In the genomic region with DNA sequence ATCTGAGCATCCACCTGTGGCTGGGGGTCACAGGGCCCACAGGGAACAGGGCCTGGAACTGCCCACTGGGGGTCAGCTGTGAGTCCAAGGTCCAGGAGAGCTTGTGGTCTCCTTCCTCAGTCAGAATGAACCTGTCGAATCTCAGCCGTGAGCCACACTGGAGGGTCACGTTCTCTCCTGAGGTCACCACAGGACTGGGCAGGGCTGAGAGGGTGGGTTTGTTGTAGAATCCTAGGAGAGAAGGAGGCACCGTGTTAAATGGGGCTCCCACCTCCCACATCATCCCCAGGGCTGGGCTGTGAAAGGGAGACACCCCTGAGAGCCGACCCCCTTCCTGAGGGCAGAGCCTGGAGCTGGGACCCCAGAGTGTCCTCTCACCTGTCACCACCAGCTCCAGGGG, we compare ENCODE assay signal across 27 cellular contexts. TPM values are rescaled to one million over a fixed set of nuclear protein-coding genes. Genes with fewer than 3 reads are reported as not detected.
"Had no signal": no experiment of that assay in that cellular context is flagged by ENCODE, and none has a peak within 500 bp of the region (broad histone marks: within the 10 kb centered on the region; RNA-seq: fewer than 3 reads in every experiment).

No MANE protein-coding gene starts in this region.

- H3K27me3 ChIP-seq: brain microvascular endothelial cell, Peyer's patch had no signal

- DNase-seq: activated CD4-positive, alpha-beta T cell treated with anti-CD3 and anti-CD28 coated beads for 48 hours; activated CD4-positive, alpha-beta T cell treated with anti-CD3 and anti-CD28 coated beads, Interleukin-2, amount 50 U/mL, for 4 hours; activated CD4-positive, CD25-positive, alpha-beta regulatory T cell treated with anti-CD3 and anti-CD28 coated beads, Interleukin-2, amount 50 U/mL, for 72 hours; activated CD8-positive, alpha-beta T cell treated with anti-CD3 and anti-CD28 coated beads, Interleukin-2, amount 10 ng/mL, durations not matched to agents 7 days and 5 days; activated gamma-delta T cell treated with Interleukin-2 at 50 U/mL for 16 hours; activated naive CD4-positive, alpha-beta T cell treated with anti-CD3 and anti-CD28 coated beads, Interleukin-2, amount 10 ng/mL, durations not matched to agents 7 days and 5 days; activated naive CD8-positive, alpha-beta T cell treated with anti-CD3 and anti-CD28 coated beads for 36 hours; activated T-cell treated with anti-CD3 and anti-CD28 coated beads, Interleukin-2, amount 50 U/mL, for 72 hours; brain microvascular endothelial cell; MG63; NCI-H1105; NCI-H1436; NCI-H1694 treated with DMSO at 0.1 percent for 48 hours; NCI-H2029 treated with DMSO at 0.1 percent for 48 hours; NCI-H345; NCI-H510A treated with DMSO at 0.1 percent for 48 hours; NCI-H69; NK-92 treated with Interleukin-12 subunit alpha and Interleukin-12 subunit beta, amount 100 ng/mL, for 24 hours; Peyer's patch; Right ventricle myocardium superior; SJCRH30; SK-N-SH; SW 1271 had no signal

- H3K27ac Mint-ChIP-seq: activated CD8-positive, alpha-beta T cell treated with anti-CD3 and anti-CD28 coated beads, Interleukin-2, amount 10 ng/mL, durations not matched to agents 7 days and 5 days; activated naive CD4-positive, alpha-beta T cell treated with anti-CD3 and anti-CD28 coated beads, Interleukin-2, amount 10 ng/mL, durations not matched to agents 7 days and 5 days; activated naive CD8-positive, alpha-beta T cell treated with anti-CD3 and anti-CD28 coated beads for 36 hours; activated T-cell treated with anti-CD3 and anti-CD28 coated beads, Interleukin-2, amount 50 U/mL, for 72 hours; activated T-helper 2 cell treated with anti-CD3 and anti-CD28 coated beads, Interferon-gamma antibody, Interleukin-2, Interleukin-4, amounts not matched to agents 10 μg/mL and 5 μg/mL and 100 μg/mL, durations not matched to agents 14 hours and 24 hours and 36 hours; T-helper 1 cell treated with Interleukin-12 subunit alpha and Interleukin-12 subunit beta and Interleukin-4 antibody, amounts not matched to agents 30 μg/mL and 1 μg/mL, for 36 hours had no signal

- H3K4me3 Mint-ChIP-seq: activated CD8-positive, alpha-beta T cell treated with anti-CD3 and anti-CD28 coated beads, Interleukin-2, amount 10 ng/mL, durations not matched to agents 7 days and 5 days; activated naive CD4-positive, alpha-beta T cell treated with anti-CD3 and anti-CD28 coated beads, Interleukin-2, amount 10 ng/mL, durations not matched to agents 7 days and 5 days; activated naive CD8-positive, alpha-beta T cell treated with anti-CD3 and anti-CD28 coated beads for 36 hours; activated T-cell treated with anti-CD3 and anti-CD28 coated beads, Interleukin-2, amount 50 U/mL, for 72 hours; T-helper 1 cell treated with Interleukin-12 subunit alpha and Interleukin-12 subunit beta and Interleukin-4 antibody, amounts not matched to agents 30 μg/mL and 1 μg/mL, for 36 hours had no signal

- H3K4me1 ChIP-seq: Peyer's patch, SJCRH30 had no signal

- H3K36me3 Mint-ChIP-seq: activated naive CD4-positive, alpha-beta T cell treated with anti-CD3 and anti-CD28 coated beads, Interleukin-2, amount 10 ng/mL, durations not matched to agents 7 days and 5 days; activated naive CD8-positive, alpha-beta T cell treated with anti-CD3 and anti-CD28 coated beads for 36 hours had no signal

- H3K4me1 Mint-ChIP-seq: activated naive CD4-positive, alpha-beta T cell treated with anti-CD3 and anti-CD28 coated beads, Interleukin-2, amount 10 ng/mL, durations not matched to agents 7 days and 5 days; activated naive CD8-positive, alpha-beta T cell treated with anti-CD3 and anti-CD28 coated beads for 36 hours had no signal

- H3K36me3 ChIP-seq: brain microvascular endothelial cell, MG63, Peyer's patch, SJCRH30 had no signal

- H3K9me3 ChIP-seq: MG63, Peyer's patch, SJCRH30, SK-N-SH had no signal

- H3K27ac ChIP-seq: brain microvascular endothelial cell, Peyer's patch, RWPE1, SJCRH30 had no signal

- H3K4me3 ChIP-seq: MG63, Peyer's patch, SJCRH30 had no signal

- H3K9me2 ChIP-seq: SK-N-SH had no signal

- ATAC-seq: activated CD8-positive, alpha-beta T cell treated with anti-CD3 and anti-CD28 coated beads, Interleukin-2, amount 10 ng/mL, durations not matched to agents 7 days and 5 days; activated T-cell treated with anti-CD3 and anti-CD28 coated beads, Interleukin-2, amount 50 U/mL, for 72 hours had no signal

- H3K9me3 Mint-ChIP-seq: activated naive CD4-positive, alpha-beta T cell treated with anti-CD3 and anti-CD28 coated beads, Interleukin-2, amount 10 ng/mL, durations not matched to agents 7 days and 5 days; activated naive CD8-positive, alpha-beta T cell treated with anti-CD3 and anti-CD28 coated beads for 36 hours; activated T-cell treated with anti-CD3 and anti-CD28 coated beads, Interleukin-2, amount 50 U/mL, for 72 hours; activated T-helper 2 cell treated with anti-CD3 and anti-CD28 coated beads, Interferon-gamma antibody, Interleukin-2, Interleukin-4, amounts not matched to agents 10 μg/mL and 5 μg/mL and 100 μg/mL, durations not matched to agents 14 hours and 24 hours and 36 hours; T-helper 1 cell treated with Interleukin-12 subunit alpha and Interleukin-12 subunit beta and Interleukin-4 antibody, amounts not matched to agents 30 μg/mL and 1 μg/mL, for 36 hours had no signal

- H3K4me2 ChIP-seq: SK-N-SH had no signal

RNA-seq across cellular contexts. Expression of a gene that starts 1.5 kb away (rescaled TPM):
- total RNA-seq: activated CD8-positive, alpha-beta T cell treated with anti-CD3 and anti-CD28 coated beads, Interleukin-2, amount 10 ng/mL, durations not matched to agents 7 days and 5 days; activated naive CD8-positive, alpha-beta T cell treated with anti-CD3 and anti-CD28 coated beads for 36 hours; activated T-cell treated with anti-CD3 and anti-CD28 coated beads, Interleukin-2, amount 50 U/mL, for 72 hours; activated T-helper 2 cell treated with anti-CD3 and anti-CD28 coated beads, Interferon-gamma antibody, Interleukin-2, Interleukin-4, amounts not matched to agents 10 μg/mL and 5 μg/mL and 100 μg/mL, durations not matched to agents 14 hours and 24 hours and 36 hours; SJCRH30 had no signal
- polyA plus RNA-seq: SK-N-SH had no signal

RNA-seq across cellular contexts. Expression of a gene that starts 27.5 kb away (rescaled TPM):
- total RNA-seq: activated CD8-positive, alpha-beta T cell treated with anti-CD3 and anti-CD28 coated beads, Interleukin-2, amount 10 ng/mL, durations not matched to agents 7 days and 5 days; activated T-cell treated with anti-CD3 and anti-CD28 coated beads, Interleukin-2, amount 50 U/mL, for 72 hours; activated T-helper 2 cell treated with anti-CD3 and anti-CD28 coated beads, Interferon-gamma antibody, Interleukin-2, Interleukin-4, amounts not matched to agents 10 μg/mL and 5 μg/mL and 100 μg/mL, durations not matched to agents 14 hours and 24 hours and 36 hours; cardiac septum; Peyer's patch; Right ventricle myocardium superior; SJCRH30 had no signal
- polyA plus RNA-seq: SK-N-SH had no signal

RNA-seq across cellular contexts. Expression of a gene that starts 30.6 kb away (rescaled TPM):
- total RNA-seq: activated CD8-positive, alpha-beta T cell treated with anti-CD3 and anti-CD28 coated beads, Interleukin-2, amount 10 ng/mL, durations not matched to agents 7 days and 5 days; activated naive CD8-positive, alpha-beta T cell treated with anti-CD3 and anti-CD28 coated beads for 36 hours; activated T-cell treated with anti-CD3 and anti-CD28 coated beads, Interleukin-2, amount 50 U/mL, for 72 hours; activated T-helper 2 cell treated with anti-CD3 and anti-CD28 coated beads, Interferon-gamma antibody, Interleukin-2, Interleukin-4, amounts not matched to agents 10 μg/mL and 5 μg/mL and 100 μg/mL, durations not matched to agents 14 hours and 24 hours and 36 hours; SJCRH30 had no signal
- polyA plus RNA-seq: SK-N-SH had no signal

RNA-seq across cellular contexts. Expression of a gene that starts 53.2 kb away (rescaled TPM):
- total RNA-seq: SJCRH30 had no signal
- polyA plus RNA-seq: SK-N-SH had no signal

RNA-seq across cellular contexts. Expression of a gene that starts 54.4 kb away (rescaled TPM):
- total RNA-seq: activated CD8-positive, alpha-beta T cell treated with anti-CD3 and anti-CD28 coated beads, Interleukin-2, amount 10 ng/mL, durations not matched to agents 7 days and 5 days; activated naive CD8-positive, alpha-beta T cell treated with anti-CD3 and anti-CD28 coated beads for 36 hours had no signal
- polyA plus RNA-seq: SK-N-SH had no signal
